1 cellular context compared by ENCODE assay signal in the genomic region with DNA sequence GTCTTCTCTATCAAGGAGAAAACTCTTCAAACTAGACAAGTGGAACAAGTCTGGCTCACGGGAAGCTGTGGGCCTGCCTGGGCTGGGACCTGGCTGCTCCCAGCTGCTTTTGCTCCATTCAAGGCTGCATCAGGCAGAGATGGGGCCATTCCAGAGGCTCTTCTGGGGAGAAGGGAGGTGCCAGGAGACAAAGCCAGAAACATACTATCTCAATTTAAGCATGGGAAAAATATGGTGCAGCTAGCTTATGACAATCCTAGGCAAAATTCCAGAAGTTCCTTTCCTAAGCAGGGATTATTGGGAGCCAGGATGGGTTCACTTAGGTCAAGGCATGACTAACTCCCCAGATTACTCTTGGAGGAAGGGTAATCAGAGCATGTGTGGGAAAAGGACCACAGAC.
A peak's percentile ranks its signal among the peaks of the same experiment; 100 is the strongest.
TF ChIP-seq lines count a peak whose summit lies in the region.

No MANE protein-coding gene starts in this region.

TF ChIP-seq in HEK293, 187 proteins besides CTCF, POLR2A, EP300 and RAD21:
- TF ChIP-seq, protein P1, sequence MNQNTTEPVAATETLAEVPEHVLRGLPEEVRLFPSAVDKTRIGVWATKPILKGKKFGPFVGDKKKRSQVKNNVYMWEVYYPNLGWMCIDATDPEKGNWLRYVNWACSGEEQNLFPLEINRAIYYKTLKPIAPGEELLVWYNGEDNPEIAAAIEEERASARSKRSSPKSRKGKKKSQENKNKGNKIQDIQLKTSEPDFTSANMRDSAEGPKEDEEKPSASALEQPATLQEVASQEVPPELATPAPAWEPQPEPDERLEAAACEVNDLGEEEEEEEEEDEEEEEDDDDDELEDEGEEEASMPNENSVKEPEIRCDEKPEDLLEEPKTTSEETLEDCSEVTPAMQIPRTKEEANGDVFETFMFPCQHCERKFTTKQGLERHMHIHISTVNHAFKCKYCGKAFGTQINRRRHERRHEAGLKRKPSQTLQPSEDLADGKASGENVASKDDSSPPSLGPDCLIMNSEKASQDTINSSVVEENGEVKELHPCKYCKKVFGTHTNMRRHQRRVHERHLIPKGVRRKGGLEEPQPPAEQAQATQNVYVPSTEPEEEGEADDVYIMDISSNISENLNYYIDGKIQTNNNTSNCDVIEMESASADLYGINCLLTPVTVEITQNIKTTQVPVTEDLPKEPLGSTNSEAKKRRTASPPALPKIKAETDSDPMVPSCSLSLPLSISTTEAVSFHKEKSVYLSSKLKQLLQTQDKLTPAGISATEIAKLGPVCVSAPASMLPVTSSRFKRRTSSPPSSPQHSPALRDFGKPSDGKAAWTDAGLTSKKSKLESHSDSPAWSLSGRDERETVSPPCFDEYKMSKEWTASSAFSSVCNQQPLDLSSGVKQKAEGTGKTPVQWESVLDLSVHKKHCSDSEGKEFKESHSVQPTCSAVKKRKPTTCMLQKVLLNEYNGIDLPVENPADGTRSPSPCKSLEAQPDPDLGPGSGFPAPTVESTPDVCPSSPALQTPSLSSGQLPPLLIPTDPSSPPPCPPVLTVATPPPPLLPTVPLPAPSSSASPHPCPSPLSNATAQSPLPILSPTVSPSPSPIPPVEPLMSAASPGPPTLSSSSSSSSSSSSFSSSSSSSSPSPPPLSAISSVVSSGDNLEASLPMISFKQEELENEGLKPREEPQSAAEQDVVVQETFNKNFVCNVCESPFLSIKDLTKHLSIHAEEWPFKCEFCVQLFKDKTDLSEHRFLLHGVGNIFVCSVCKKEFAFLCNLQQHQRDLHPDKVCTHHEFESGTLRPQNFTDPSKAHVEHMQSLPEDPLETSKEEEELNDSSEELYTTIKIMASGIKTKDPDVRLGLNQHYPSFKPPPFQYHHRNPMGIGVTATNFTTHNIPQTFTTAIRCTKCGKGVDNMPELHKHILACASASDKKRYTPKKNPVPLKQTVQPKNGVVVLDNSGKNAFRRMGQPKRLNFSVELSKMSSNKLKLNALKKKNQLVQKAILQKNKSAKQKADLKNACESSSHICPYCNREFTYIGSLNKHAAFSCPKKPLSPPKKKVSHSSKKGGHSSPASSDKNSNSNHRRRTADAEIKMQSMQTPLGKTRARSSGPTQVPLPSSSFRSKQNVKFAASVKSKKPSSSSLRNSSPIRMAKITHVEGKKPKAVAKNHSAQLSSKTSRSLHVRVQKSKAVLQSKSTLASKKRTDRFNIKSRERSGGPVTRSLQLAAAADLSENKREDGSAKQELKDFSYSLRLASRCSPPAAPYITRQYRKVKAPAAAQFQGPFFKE (tag by site-specific recombination; IDR thresholded peaks at IDR 0.05; ENCODE audit: borderline replicate concordance): no peak
- TF ChIP-seq, protein P2, sequence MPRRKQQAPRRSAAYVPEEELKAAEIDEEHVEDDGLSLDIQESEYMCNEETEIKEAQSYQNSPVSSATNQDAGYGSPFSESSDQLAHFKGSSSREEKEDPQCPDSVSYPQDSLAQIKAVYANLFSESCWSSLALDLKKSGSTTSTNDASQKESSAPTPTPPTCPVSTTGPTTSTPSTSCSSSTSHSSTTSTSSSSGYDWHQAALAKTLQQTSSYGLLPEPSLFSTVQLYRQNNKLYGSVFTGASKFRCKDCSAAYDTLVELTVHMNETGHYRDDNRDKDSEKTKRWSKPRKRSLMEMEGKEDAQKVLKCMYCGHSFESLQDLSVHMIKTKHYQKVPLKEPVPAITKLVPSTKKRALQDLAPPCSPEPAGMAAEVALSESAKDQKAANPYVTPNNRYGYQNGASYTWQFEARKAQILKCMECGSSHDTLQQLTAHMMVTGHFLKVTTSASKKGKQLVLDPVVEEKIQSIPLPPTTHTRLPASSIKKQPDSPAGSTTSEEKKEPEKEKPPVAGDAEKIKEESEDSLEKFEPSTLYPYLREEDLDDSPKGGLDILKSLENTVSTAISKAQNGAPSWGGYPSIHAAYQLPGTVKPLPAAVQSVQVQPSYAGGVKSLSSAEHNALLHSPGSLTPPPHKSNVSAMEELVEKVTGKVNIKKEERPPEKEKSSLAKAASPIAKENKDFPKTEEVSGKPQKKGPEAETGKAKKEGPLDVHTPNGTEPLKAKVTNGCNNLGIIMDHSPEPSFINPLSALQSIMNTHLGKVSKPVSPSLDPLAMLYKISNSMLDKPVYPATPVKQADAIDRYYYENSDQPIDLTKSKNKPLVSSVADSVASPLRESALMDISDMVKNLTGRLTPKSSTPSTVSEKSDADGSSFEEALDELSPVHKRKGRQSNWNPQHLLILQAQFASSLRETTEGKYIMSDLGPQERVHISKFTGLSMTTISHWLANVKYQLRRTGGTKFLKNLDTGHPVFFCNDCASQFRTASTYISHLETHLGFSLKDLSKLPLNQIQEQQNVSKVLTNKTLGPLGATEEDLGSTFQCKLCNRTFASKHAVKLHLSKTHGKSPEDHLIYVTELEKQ (tag by site-specific recombination; IDR thresholded peaks at IDR 0.05; ENCODE audit: borderline replicate concordance): no peak
- TF ChIP-seq, protein P3, sequence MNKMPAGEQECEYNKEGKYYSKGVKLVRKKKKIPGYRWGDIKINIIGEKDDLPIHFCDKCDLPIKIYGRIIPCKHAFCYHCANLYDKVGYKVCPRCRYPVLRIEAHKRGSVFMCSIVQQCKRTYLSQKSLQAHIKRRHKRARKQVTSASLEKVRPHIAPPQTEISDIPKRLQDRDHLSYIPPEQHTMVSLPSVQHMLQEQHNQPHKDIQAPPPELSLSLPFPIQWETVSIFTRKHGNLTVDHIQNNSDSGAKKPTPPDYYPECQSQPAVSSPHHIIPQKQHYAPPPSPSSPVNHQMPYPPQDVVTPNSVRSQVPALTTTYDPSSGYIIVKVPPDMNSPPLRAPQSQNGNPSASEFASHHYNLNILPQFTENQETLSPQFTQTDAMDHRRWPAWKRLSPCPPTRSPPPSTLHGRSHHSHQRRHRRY (tag by site-specific recombination; IDR thresholded peaks at IDR 0.05): no peak
- peak; percentile 56; the same call in 1 of the 2 replicates for TF ChIP-seq ZNF341 (tag by site-specific recombination; IDR thresholded peaks at IDR 0.05; ENCODE audit: low read depth)
